In genomic region chr20:8019178-8019997, GRCh38 we compare ENCODE assay signal across 8 cellular contexts. TPM values are rescaled to one million over a fixed set of nuclear protein-coding genes. Genes with fewer than 3 reads are reported as not detected.
DNase-seq lines count a peak whose midpoint lies in the region; ATAC-seq and TF ChIP-seq lines count a peak whose summit lies in the region.

TSS of gene TMX4 (minus strand) at chr20:8019761. CDS start at chr20:8019613, 148 bp downstream.

- H3K27me3 ChIP-seq in Caco-2 (replicated peaks; ENCODE audit: control insufficient read depth, insufficient read depth, low read length) (no peaks in the 10 kb centered on the region; the same call in 1 of the 2 replicates), endodermal cell (ENCODE audit: control insufficient read depth, insufficient read depth, low read length, poor library complexity, severe bottlenecking) (no peaks in the 10 kb centered on the region)

- H3K27ac ChIP-seq in endodermal cell (ENCODE audit: low read depth, low read length): peak within 1 kb of the TSS; percentile 91
- peak within 1 kb of the TSS; percentile 93 for H3K27ac ChIP-seq in mesodermal cell (ENCODE audit: low read depth, low read length, severe bottlenecking)

- H3K27ac Mint-ChIP-seq in Caco-2 (ENCODE audit: unreplicated experiment): peak within 1 kb of the TSS; percentile 15
- peak within 1 kb of the TSS; percentile 92 for H3K27ac Mint-ChIP-seq in endodermal cell

- H3K36me3 ChIP-seq in Caco-2 (ENCODE audit: control insufficient read depth, insufficient read depth, low read length): no peaks in the 10 kb centered on the region
- H3K36me3 ChIP-seq in endodermal cell (ENCODE audit: control insufficient read depth, insufficient read depth, low read length): no peaks in the 10 kb centered on the region
- H3K36me3 ChIP-seq in mesodermal cell (ENCODE audit: control insufficient read depth, insufficient read depth, low read length): no peaks in the 10 kb centered on the region

- peak within 1 kb of the TSS; percentile 82 for H3K9ac ChIP-seq in endodermal cell (ENCODE audit: extremely low read depth, low read length, poor library complexity, severe bottlenecking)

- H3K9me3 Mint-ChIP-seq in Caco-2 (ENCODE audit: unreplicated experiment) (no peaks in the 10 kb centered on the region), endodermal cell (no peaks in the 10 kb centered on the region)

- H3K9me3 ChIP-seq in Caco-2 (no peaks in the 10 kb centered on the region), endodermal cell (ENCODE audit: control insufficient read depth, low read length) (no peaks in the 10 kb centered on the region), mesodermal cell (ENCODE audit: control insufficient read depth, low read length) (no peaks in the 10 kb centered on the region)

- DNase-seq in Caco-2 (peak; percentile 97 to 98), HT1080 (ENCODE audit: low read depth) (peak; percentile 94), NOMO-1 treated with dmso at 0.1 percent for 144 hours (lab: John Stamatoyannopoulos, UW; ENCODE audit: unreplicated experiment) (peak; percentile 96), endodermal cell (peak; percentile 98)
- peak; percentile 67 for DNase-seq in activated CD8-positive, alpha-beta memory T cell treated with anti-CD3 and anti-CD28 coated beads, Interleukin-2, amount 50 U/mL, for 1 hour (ENCODE audit: extremely low read depth)
- peak; percentile 80 for DNase-seq in stimulated activated CD8-positive, alpha-beta memory T cell treated with anti-CD3 and anti-CD28 coated beads, Interleukin-15, amount 100 ng/mL, for 4 hours (ENCODE audit: low read depth in 2 of 2)

- H3K4me3 ChIP-seq in Caco-2 (ENCODE audit: low read depth, low read length) (peak within 1 kb of the TSS; percentile 93), endodermal cell (ENCODE audit: low read length) (peak within 1 kb of the TSS; percentile 91), mesodermal cell (ENCODE audit: extremely low read depth, insufficient read depth, low read length, poor library complexity, severe bottlenecking) (peak within 1 kb of the TSS; percentile 64)

- H3K36me3 Mint-ChIP-seq in Caco-2 (ENCODE audit: insufficient read depth, unreplicated experiment): no peaks in the 10 kb centered on the region
- H3K36me3 Mint-ChIP-seq in endodermal cell (ENCODE audit: low read depth): no peaks in the 10 kb centered on the region

- H3K4me1 ChIP-seq in Caco-2 (peaks cover 4% of the 10 kb centered on the region; the same call in 1 of the 2 replicates), endodermal cell (ENCODE audit: control insufficient read depth, insufficient read depth, low read length) (no peaks in the 10 kb centered on the region), mesodermal cell (ENCODE audit: control insufficient read depth, insufficient read depth, low read length, poor library complexity, severe bottlenecking) (peaks cover 13% of the 10 kb centered on the region)

- H3K4me1 Mint-ChIP-seq in Caco-2 (ENCODE audit: low read depth, unreplicated experiment): no peaks in the 10 kb centered on the region
- no peaks in the 10 kb centered on the region for H3K4me1 Mint-ChIP-seq in endodermal cell

- intact Hi-C loops in Caco-2 (cut with micrococcal nuclease; ENCODE audit: unreplicated experiment): loop anchor here (1.0 kb wide), 2 partner anchors 9 to 54 kb away; no protein-coding TSS in a partner anchor

- 0 to 1% methylated on average over 39 to 96 of the region's 96 CpGs for WGBS in endodermal cell (ENCODE audit: insufficient coverage in 1 of 2, insufficient read length in 1 of 2), 2 experiments
- WGBS in mesodermal cell (ENCODE audit: insufficient coverage in 2 of 2), 2 experiments: 0% methylated on average over 68 to 72 of the region's 96 CpGs

- BruUV-seq in Caco-2 (replicated peaks; lab: Mats Ljungman, UMichigan): no TSS peak

- H3K27me3 Mint-ChIP-seq in Caco-2 (ENCODE audit: insufficient read depth, unreplicated experiment) (no peaks in the 10 kb centered on the region), endodermal cell (ENCODE audit: insufficient read depth) (peaks cover 2% of the 10 kb centered on the region)

- POLR2A ChIA-PET in Caco-2 (lab: Charles Lee): no interaction called here

- H3K4me3 Mint-ChIP-seq in Caco-2 (ENCODE audit: unreplicated experiment): peak within 1 kb of the TSS; percentile 77
- H3K4me3 Mint-ChIP-seq in endodermal cell: no peak within 1 kb of the TSS

- ATAC-seq in GM21360 (IDR thresholded peaks at IDR 0.05; ENCODE audit: unreplicated experiment): peak; percentile 88

- TF ChIP-seq CTCF in Caco-2 (IDR thresholded peaks at IDR 0.05; ENCODE audit: insufficient read depth in 1 of 2, low read depth in 1 of 2, low read length in 1 of 2, severe bottlenecking in 1 of 2, unreplicated experiment in 1 of 2) (peak; percentile 24 to 42), endodermal cell (conservative IDR thresholded peaks at IDR 0.05) (peak; percentile 66)

- CTCF ChIA-PET in Caco-2 (lab: Charles Lee): no interaction called here

RNA-seq across cellular contexts. Expression of gene TMX4, which starts in this region (rescaled TPM):
- total RNA-seq in Caco-2 (2022) (13.6 and 17.0 TPM in 2 replicates), endodermal cell (10 to 100 TPM; 19.1 to 21.2 TPM)
- 12.4 and 13.8 TPM in 2 replicates for total RNA-seq in HT1080 (2014; rRNA removed; shearing (Covaris generic))
- polyA plus RNA-seq in HT1080 (2015; cell fraction: cytosol; rRNA removed): 20.3 and 24.3 TPM in 2 replicates
- polyA plus RNA-seq in HT1080 (2015; cell fraction: nucleus; rRNA removed): 9.2 and 9.7 TPM in 2 replicates
- 13.3 TPM for polyA plus RNA-seq in endodermal cell (2013, experiment 1 of 2)
- 14.2 TPM for polyA plus RNA-seq in endodermal cell (2013, experiment 2 of 2)
- polyA plus RNA-seq in mesodermal cell (2013, experiment 1 of 2): 12.5 TPM
- polyA plus RNA-seq in mesodermal cell (2013, experiment 2 of 2): 13.6 TPM

Comparison
In these comparisons a context has a peak if more than half of its experiments do, and no peak if none do; other contexts are left out.
1. Peak in every context shown above with its lines: DNase-seq, ATAC-seq, H3K4me3 ChIP-seq and H3K27ac ChIP-seq.